In the genomic region with DNA sequence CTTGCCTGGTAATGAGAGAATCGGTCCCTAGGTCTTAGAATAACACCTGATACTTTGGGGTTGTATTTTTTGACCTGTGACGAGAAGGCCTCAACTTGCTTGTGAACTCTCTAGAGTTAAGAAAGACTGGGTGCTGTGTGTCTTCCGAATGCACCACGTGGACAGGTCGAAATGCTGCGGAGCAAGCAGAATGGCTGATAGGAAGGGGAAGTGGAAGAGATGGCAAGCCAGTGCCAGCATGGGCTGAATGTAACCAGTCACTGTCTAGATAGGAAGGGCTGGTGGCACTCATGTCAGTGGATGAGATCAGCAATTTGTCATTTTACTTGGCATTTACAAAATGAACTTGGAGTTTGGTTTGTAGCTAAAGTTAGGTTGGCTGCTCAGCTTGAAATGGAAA, we compare ENCODE assay signal across 13 cellular contexts. TPM values are rescaled to one million over a fixed set of nuclear protein-coding genes. Genes with fewer than 3 reads are reported as not detected.
DNase-seq lines count a peak whose midpoint lies in the region.
"Had no signal": no experiment of that assay in that cellular context is flagged by ENCODE, and none has a peak within 500 bp of the region (broad histone marks: within the 10 kb centered on the region; RNA-seq: fewer than 3 reads in every experiment).

No MANE protein-coding gene starts in this region.

- peak; percentile 81 for DNase-seq in Ammon's horn (ENCODE audit: low spot score)
- DNase-seq in NOMO-1 (lab: John Stamatoyannopoulos, UW; ENCODE audit: unreplicated experiment in 2 of 2) = peak; percentile 89 to 95
- peak; percentile 82 for DNase-seq in cardiac septum (ENCODE audit: low spot score)
- peak; percentile 81 for DNase-seq in pons (ENCODE audit: low spot score)
- DNase-seq in NCI-H345 treated with DMSO at 0.1 percent for 48 hours (lab: John Stamatoyannopoulos, UW; ENCODE audit: unreplicated experiment) = no peak
- no peak for DNase-seq in kidney glomerular epithelial cell (lab: John Stamatoyannopoulos, UW)
- no peak for DNase-seq in NK-92 treated with Interleukin-12 subunit alpha and Interleukin-12 subunit beta, amount 100 ng/mL, for 24 hours (lab: John Stamatoyannopoulos, UW)
- no peak for DNase-seq in NCI-H748 (lab: John Stamatoyannopoulos, UW; ENCODE audit: unreplicated experiment)
- DNase-seq: activated CD8-positive, alpha-beta memory T cell treated with anti-CD3 and anti-CD28 coated beads, Interleukin-2, amount 10 ng/mL, durations not matched to agents 7 days and 5 days; activated naive CD4-positive, alpha-beta T cell; cortex of kidney; erythroblast; small intestine had no signal

- intact Hi-C loops in cardiac septum (cut with DNase I) = no loop called here

RNA-seq across cellular contexts. Expression of a gene that starts 5.6 kb away (rescaled TPM):
- total RNA-seq in cardiac septum = 1.8 TPM

Comparison
In these comparisons a context has a peak if more than half of its experiments do, and no peak if none do; other contexts are left out.
1. DNase-seq: peak in Ammon's horn (single experiment), NOMO-1 (2 of 2), cardiac septum (single experiment) and pons (single experiment); none in NCI-H345 treated with DMSO at 0.1 percent for 48 hours (single experiment), kidney glomerular epithelial cell (single experiment), NK-92 treated with Interleukin-12 subunit alpha and Interleukin-12 subunit beta, amount 100 ng/mL, for 24 hours (single experiment) and NCI-H748 (single experiment).